17 cellular contexts compared by ENCODE assay signal in the genomic region with DNA sequence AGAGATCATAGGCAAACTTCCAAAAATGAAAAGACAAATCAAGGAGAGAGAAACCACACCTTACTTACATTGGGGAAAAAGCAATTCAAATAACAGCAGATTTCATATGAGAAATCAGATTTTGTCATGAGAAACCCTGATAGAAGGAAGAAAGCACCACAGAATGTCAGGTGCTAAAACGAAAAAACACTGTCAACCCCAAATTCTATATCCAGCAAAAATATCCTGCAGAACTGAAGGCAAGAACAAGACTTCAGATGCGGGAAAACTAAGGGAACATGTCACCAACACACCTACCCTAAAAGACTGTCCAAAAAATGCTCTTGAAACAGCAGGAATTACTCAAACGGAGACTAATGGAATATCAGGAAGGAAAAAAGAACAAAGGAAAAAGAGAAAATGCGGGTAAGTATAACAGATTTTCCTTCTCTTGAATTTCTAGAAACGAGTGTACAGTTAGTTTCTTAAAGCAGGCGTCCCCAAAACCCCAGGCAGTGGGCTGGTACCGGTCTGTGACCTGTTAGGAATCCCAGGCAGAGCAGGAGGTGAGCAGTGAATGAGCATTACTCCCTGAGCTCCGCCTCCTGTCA. TPM values are rescaled to one million over a fixed set of nuclear protein-coding genes. Genes with fewer than 3 reads are reported as not detected.
A peak's percentile ranks its signal among the peaks of the same experiment; 100 is the strongest.
DNase-seq lines count a peak whose midpoint lies in the region; ATAC-seq and TF ChIP-seq lines count a peak whose summit lies in the region.
"Had no signal": no experiment of that assay in that cellular context is flagged by ENCODE, and none has a peak within 500 bp of the region (broad histone marks: within the 10 kb centered on the region; RNA-seq: fewer than 3 reads in every experiment).

No MANE protein-coding gene starts in this region.

- no peak for TF ChIP-seq CTCF in type B pancreatic cell (conservative IDR thresholded peaks at IDR 0.05)

- POLR2A ChIA-PET in naive thymus-derived CD8-positive, alpha-beta T cell (lab: Charles Lee) = no interaction called here

- peak overlapping the region; percentile 37 for H3K4me3 Mint-ChIP-seq in type B pancreatic cell
- peak overlapping the region in 1 of 10 donors; percentile 16 for H3K4me3 Mint-ChIP-seq in naive thymus-derived CD8-positive, alpha-beta T cell
- H3K4me3 Mint-ChIP-seq: B cell, GM23338 had no signal

- peaks cover 3% of the 10 kb centered on the region for H3K27me3 Mint-ChIP-seq in type B pancreatic cell
- peaks cover 10 to 32% (median 19%) of the 10 kb centered on the region in 5 donors for H3K27me3 Mint-ChIP-seq in naive thymus-derived CD8-positive, alpha-beta T cell

- H3K4me1 Mint-ChIP-seq in type B pancreatic cell (ENCODE audit: unreplicated experiment) = peaks cover 19% of the 10 kb centered on the region
- peaks cover 7 to 24% (median 19%) of the 10 kb centered on the region in 4 donors for H3K4me1 Mint-ChIP-seq in naive thymus-derived CD8-positive, alpha-beta T cell

- peaks cover 8% of the 10 kb centered on the region for H3K9me3 Mint-ChIP-seq in type B pancreatic cell
- peaks cover 12 to 36% (median 17%) of the 10 kb centered on the region in 9 donors for H3K9me3 Mint-ChIP-seq in naive thymus-derived CD8-positive, alpha-beta T cell

- H3K27ac Mint-ChIP-seq in type B pancreatic cell = peak overlapping the region; percentile 26
- H3K27ac Mint-ChIP-seq in naive thymus-derived CD8-positive, alpha-beta T cell = peak overlapping the region in 1 of 10 donors; percentile 35
- H3K27ac Mint-ChIP-seq: B cell, CD14-positive monocyte, GM23338 had no signal

- H3K36me3 Mint-ChIP-seq in type B pancreatic cell = peaks cover 15% of the 10 kb centered on the region
- H3K36me3 Mint-ChIP-seq in naive thymus-derived CD8-positive, alpha-beta T cell = peaks cover 0 to 24% (median 8%) of the 10 kb centered on the region in 3 donors

- DNase-seq in activated effector memory CD4-positive, alpha-beta T cell treated with anti-CD3 and anti-CD28 coated beads, Interleukin-2, amount 50 U/mL, for 16 hours = peak; percentile 55
- no peak for DNase-seq in activated effector memory CD4-positive, alpha-beta T cell treated with Interleukin-2 at 50 U/mL for 16 hours
- peak; percentile 12 for DNase-seq in LHCN-M2 (ENCODE audit: low read depth)
- DNase-seq in islet precursor cell = peak; percentile 19
- no peak for DNase-seq in type B pancreatic cell (ENCODE audit: extremely low spot score, unreplicated experiment)
- no peak for DNase-seq in naive thymus-derived CD8-positive, alpha-beta T cell
- no peak for DNase-seq in AG08396 (ENCODE audit: low spot score)
- DNase-seq: DMS79 treated with DMSO at 0.1 percent for 48 hours, MV-4-11, NCI-H1105 treated with DMSO at 0.1 percent for 48 hours, NCI-H2029 treated with DMSO at 0.1 percent for 48 hours, NCI-H345, NCI-H524 had no signal

- ATAC-seq in naive thymus-derived CD8-positive, alpha-beta T cell = no peak
- ATAC-seq: GM23338, Right ventricle myocardium inferior had no signal

RNA-seq across cellular contexts. Expression of a gene that starts 7.3 kb away (rescaled TPM):
- total RNA-seq in LHCN-M2 (2014; rRNA removed) = 240 and 390 TPM in 2 replicates
- polyA plus RNA-seq in LHCN-M2 (2012) = 114 TPM
- total RNA-seq in type B pancreatic cell (ENCODE audit: low replicate concordance) = 194 and 310 TPM in 2 replicates
- total RNA-seq in naive thymus-derived CD8-positive, alpha-beta T cell = 10 to 100 TPM; 67.1 to 67.6 TPM
- 100 to 1,000 TPM; 368 to 630 (median 479) TPM for polyA plus RNA-seq in naive thymus-derived CD8-positive, alpha-beta T cell

Comparison
In these comparisons a context has a peak if more than half of its experiments do, and no peak if none do; other contexts are left out.
1. DNase-seq: peak in activated effector memory CD4-positive, alpha-beta T cell treated with anti-CD3 and anti-CD28 coated beads, Interleukin-2, amount 50 U/mL, for 16 hours (single experiment), LHCN-M2 (single experiment) and islet precursor cell (single experiment); none in activated effector memory CD4-positive, alpha-beta T cell treated with Interleukin-2 at 50 U/mL for 16 hours (single experiment), type B pancreatic cell (single experiment), naive thymus-derived CD8-positive, alpha-beta T cell (0 of 10) and AG08396 (single experiment).